ENCODE assay signal across 10 cellular contexts in the genomic region with DNA sequence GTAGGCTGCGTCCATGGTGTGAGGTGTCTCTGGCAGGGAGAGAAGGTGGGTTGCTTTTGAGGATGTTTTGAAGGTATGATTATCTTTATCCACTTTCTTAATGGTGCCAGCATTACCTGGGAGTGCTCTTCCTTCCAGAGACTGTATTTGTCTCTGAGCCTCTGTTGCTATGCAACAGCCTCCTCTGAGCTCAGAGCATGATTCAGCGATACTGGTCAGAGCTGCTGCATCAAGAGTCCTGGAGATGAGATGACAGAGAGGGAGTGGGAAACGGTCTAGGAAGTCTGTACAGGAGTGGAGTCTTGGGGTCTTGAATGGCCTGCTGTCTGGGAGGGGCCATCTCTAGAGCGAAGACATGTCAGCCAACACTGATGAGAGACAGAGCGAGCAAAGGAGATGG.
DNase-seq lines count a peak whose midpoint lies in the region; ATAC-seq and TF ChIP-seq lines count a peak whose summit lies in the region.
"Had no signal": no experiment of that assay in that cellular context is flagged by ENCODE, and none has a peak within 500 bp of the region (broad histone marks: within the 10 kb centered on the region; RNA-seq: fewer than 3 reads in every experiment).

No MANE protein-coding gene starts in this region.

- H3K4me3 ChIP-seq in AG09309 (ENCODE audit: control insufficient read depth, low read depth, low read length), result no peak overlapping the region

- no peak for TF ChIP-seq CTCF in AG09309 (IDR thresholded peaks at IDR 0.05; ENCODE audit: control insufficient read depth, insufficient read depth, low read depth, low read length, missing control alignments)

- no peak for ATAC-seq in GM21367 (IDR thresholded peaks at IDR 0.05; ENCODE audit: unreplicated experiment)

- DNase-seq in AG09309 (ENCODE audit: low read depth) (peak; percentile 38), HT-29 (ENCODE audit: low spot score) (peak; percentile 25), astrocyte of the hippocampus (ENCODE audit: low read depth, low spot score) (peak; percentile 71), islet precursor cell (peak; percentile 74), SKM-1 (lab: John Stamatoyannopoulos, UW; ENCODE audit: unreplicated experiment) (no peak), DMS114 treated with DMSO at 0.1 percent for 48 hours (lab: John Stamatoyannopoulos, UW; ENCODE audit: unreplicated experiment) (no peak)
- no peak for DNase-seq in activated effector memory CD4-positive, alpha-beta T cell treated with Interleukin-2 at 50 U/mL for 16 hours
- DNase-seq: activated CD4-positive, alpha-beta T cell treated with anti-CD3 and anti-CD28 coated beads, Interleukin-2, amount 50 U/mL, for 48 hours; effector CD8-positive, alpha-beta T cell had no signal

Comparison
In these comparisons a context has a peak if more than half of its experiments do, and no peak if none do; other contexts are left out.
1. DNase-seq: peak in AG09309 (single experiment), HT-29 (single experiment), astrocyte of the hippocampus (single experiment) and islet precursor cell (single experiment); none in SKM-1 (single experiment), DMS114 treated with DMSO at 0.1 percent for 48 hours (single experiment) and activated effector memory CD4-positive, alpha-beta T cell treated with Interleukin-2 at 50 U/mL for 16 hours (single experiment).